In the genomic region with DNA sequence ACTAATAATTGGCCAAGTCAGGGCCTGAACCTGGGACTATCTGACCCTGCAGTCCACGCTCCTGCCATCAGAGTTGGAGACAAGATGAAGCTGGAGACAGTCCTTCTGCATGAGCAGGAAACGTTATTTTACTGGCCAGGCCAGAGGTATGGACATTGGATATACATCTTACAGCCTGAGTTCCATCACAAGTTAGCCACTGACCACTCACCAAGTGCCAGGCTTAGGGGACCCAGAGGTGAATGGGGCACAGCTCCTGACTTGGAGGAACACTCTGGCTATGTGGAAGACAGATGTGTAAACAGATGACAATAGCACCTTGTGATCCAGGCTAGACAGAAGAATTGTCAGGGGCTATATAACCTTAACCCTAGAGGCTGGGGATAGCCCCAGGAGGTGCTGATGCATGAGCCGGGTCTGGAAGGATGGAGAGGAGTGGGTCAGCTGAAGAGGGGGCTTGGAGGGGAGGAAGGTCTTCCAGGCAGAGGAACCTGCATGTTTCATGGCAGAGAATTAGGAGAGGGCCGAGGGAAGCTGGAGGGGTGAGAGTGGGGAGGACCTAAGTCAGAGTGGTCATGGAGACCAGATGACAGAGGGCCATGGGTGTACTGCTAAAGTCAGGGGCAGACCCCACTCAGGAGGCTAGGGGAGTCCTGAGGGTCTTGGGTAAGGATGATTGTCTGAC, we compare ENCODE assay signal across 1 cellular context.
TF ChIP-seq lines count a peak whose summit lies in the region.

No MANE protein-coding gene starts in this region.

TF ChIP-seq in H1, 55 proteins besides CTCF, POLR2A, EP300 and RAD21:
- TF ChIP-seq, protein P1, sequence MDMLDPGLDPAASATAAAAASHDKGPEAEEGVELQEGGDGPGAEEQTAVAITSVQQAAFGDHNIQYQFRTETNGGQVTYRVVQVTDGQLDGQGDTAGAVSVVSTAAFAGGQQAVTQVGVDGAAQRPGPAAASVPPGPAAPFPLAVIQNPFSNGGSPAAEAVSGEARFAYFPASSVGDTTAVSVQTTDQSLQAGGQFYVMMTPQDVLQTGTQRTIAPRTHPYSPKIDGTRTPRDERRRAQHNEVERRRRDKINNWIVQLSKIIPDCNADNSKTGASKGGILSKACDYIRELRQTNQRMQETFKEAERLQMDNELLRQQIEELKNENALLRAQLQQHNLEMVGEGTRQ (IDR thresholded peaks at IDR 0.05; ENCODE audit: low read length) = no peak
- TF ChIP-seq KDM1A (IDR thresholded peaks at IDR 0.05; ENCODE audit: borderline replicate concordance, low read length) (no peak), TAF1 (IDR thresholded peaks at IDR 0.05; ENCODE audit: low read depth, low read length) (no peak), CBX5 (IDR thresholded peaks at IDR 0.05; ENCODE audit: low read depth, low read length) (no peak), FOSL1 (IDR thresholded peaks at IDR 0.05; ENCODE audit: insufficient read depth, low read depth, low read length) (no peak), SP2 (IDR thresholded peaks at IDR 0.05; ENCODE audit: low read length) (no peak), YY1 (IDR thresholded peaks at IDR 0.05; ENCODE audit: low read depth, low read length) (no peak), CEBPB (IDR thresholded peaks at IDR 0.05; ENCODE audit: low read depth, low read length) (no peak)
